In the genomic region with DNA sequence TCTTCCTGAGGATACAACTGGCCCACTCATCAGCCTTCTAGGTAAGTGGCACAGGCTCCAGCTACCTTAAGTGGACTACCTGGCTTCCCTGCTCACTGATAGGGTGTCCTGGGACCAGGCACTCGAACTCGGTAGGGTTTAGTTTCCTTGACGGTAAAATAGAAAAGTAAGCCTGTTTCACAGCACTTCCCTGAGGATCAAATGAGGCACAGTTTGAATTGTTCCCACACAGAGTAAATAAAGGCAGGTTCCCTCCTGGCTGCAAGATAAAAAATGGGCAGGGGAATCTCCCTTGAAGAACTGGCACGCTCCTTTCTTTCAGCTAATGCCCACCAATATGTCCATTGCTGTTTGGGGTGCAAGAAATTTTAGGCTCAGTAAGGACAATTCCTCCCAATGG, we compare ENCODE assay signal across 11 cellular contexts. TPM values are rescaled to one million over a fixed set of nuclear protein-coding genes. Genes with fewer than 3 reads are reported as not detected.
DNase-seq lines count a peak whose midpoint lies in the region; ATAC-seq, FAIRE-seq and TF ChIP-seq lines count a peak whose summit lies in the region.
"Had no signal": no experiment of that assay in that cellular context is flagged by ENCODE, and none has a peak within 500 bp of the region (broad histone marks: within the 10 kb centered on the region; RNA-seq: fewer than 3 reads in every experiment).

No MANE protein-coding gene starts in this region.

- no peak for TF ChIP-seq POLR2A in H1 (IDR thresholded peaks at IDR 0.05; ENCODE audit: control extremely low read depth in 1 of 2, low read depth in 2 of 2, low read length in 2 of 2)

- peaks cover 0 to 35% of the 10 kb centered on the region in 2 experiments for H3K79me2 ChIP-seq in H1 (ENCODE audit: control insufficient read depth in 1 of 2, insufficient read depth in 2 of 2, low read length in 2 of 2)

- peaks cover 7% of the 10 kb centered on the region for H3K23me2 ChIP-seq in H1 (ENCODE audit: low read depth, low read length)

- H4K91ac ChIP-seq in H1 (replicated peaks; ENCODE audit: insufficient read length, low read length), result peak overlapping the region; percentile 67

- no peak overlapping the region for H3K14ac ChIP-seq in H1 (ENCODE audit: insufficient read length)

- CTCF ChIA-PET in activated CD4-positive, alpha-beta T cell treated with anti-CD3 and anti-CD28 coated beads, Interleukin-2, amount 10 ng/mL, durations not matched to agents 7 days and 5 days (lab: Charles Lee), result interaction anchor here (0.8 to 1.4 kb wide), 2 partner anchors 10 to 16 kb away, joined by 4 to 6 read pairs; no protein-coding TSS in a partner anchor
- CTCF ChIA-PET in H1 (lab: Charles Lee; ENCODE audit: partially characterized antibody), result interaction anchor here (1.0 to 3.1 kb wide), 9 partner anchors 11 to 76 kb away, joined by 3 to 15 read pairs (median 3); no protein-coding TSS in a partner anchor

- H3K36me3 Mint-ChIP-seq in activated CD4-positive, alpha-beta T cell treated with anti-CD3 and anti-CD28 coated beads, Interleukin-2, amount 10 ng/mL, durations not matched to agents 7 days and 5 days (ENCODE audit: low read depth), result no peaks in the 10 kb centered on the region
- peaks cover 5% of the 10 kb centered on the region for H3K36me3 Mint-ChIP-seq in osteocyte (ENCODE audit: unreplicated experiment)

- peak overlapping the region; percentile 36; the same call in 1 of the 2 replicates for H3K18ac ChIP-seq in H1 (ENCODE audit: extremely low read depth, low read length)

- no peak for TF ChIP-seq RAD21 in H1 (IDR thresholded peaks at IDR 0.05 in 1 of 2, conservative IDR thresholded peaks at IDR 0.05 in 1 of 2; ENCODE audit: low read depth in 2 of 2, low read length in 2 of 2)

- WGBS in H1 (ENCODE audit: extremely low coverage in 1 of 2, insufficient coverage in 1 of 2, insufficient read length in 1 of 2, insufficient replicate concordance in 2 of 2, low coverage in 1 of 2, low lambda C conversion rate in 2 of 2, missing lambda C conversion rate in 1 of 2), 2 experiments, result 51% methylated on average over 4 of the region's 4 CpGs; no CpG with 5 or more reads in 1 of the 2 experiments

- no peak overlapping the region for H3K4ac ChIP-seq in H1 (replicated peaks; ENCODE audit: insufficient read length, low read depth, low read length)

- H4K5ac ChIP-seq in H1 (ENCODE audit: insufficient read length, low read depth, low read length), result no peak overlapping the region

- H3K27me3 Mint-ChIP-seq in activated CD4-positive, alpha-beta T cell treated with anti-CD3 and anti-CD28 coated beads, Interleukin-2, amount 10 ng/mL, durations not matched to agents 7 days and 5 days, result peaks cover 55% of the 10 kb centered on the region
- H3K27me3 Mint-ChIP-seq in osteocyte (ENCODE audit: unreplicated experiment), result peaks cover 34% of the 10 kb centered on the region

- no peak overlapping the region for H3K27ac ChIP-seq in H1 (ENCODE audit: low read depth, low read length)
- H3K27ac ChIP-seq: ascending aorta had no signal

- H4K8ac ChIP-seq in H1 (ENCODE audit: extremely low read depth, insufficient read depth, low read length), result no peak overlapping the region

- H4K20me1 ChIP-seq in H1 (replicated peaks in 1 of 2; ENCODE audit: control insufficient read depth in 1 of 2, insufficient read depth in 2 of 2, low read length in 2 of 2), result peaks cover 0 to 3% of the 10 kb centered on the region in 2 experiments

- H3K23ac ChIP-seq in H1 (ENCODE audit: insufficient read length), result no peak overlapping the region

- peaks cover under 1 to 6% (median 2%) of the 10 kb centered on the region in 4 experiments; a peak in 6 of 8 replicates for H3K36me3 ChIP-seq in H1 (ENCODE audit: control insufficient read depth in 2 of 4, insufficient read depth in 4 of 4, low read length in 3 of 4)
- H3K36me3 ChIP-seq: ascending aorta had no signal

- no peak overlapping the region for H2BK5ac ChIP-seq in H1 (ENCODE audit: low read depth, low read length)

- peak overlapping the region; percentile 16 for H2BK120ac ChIP-seq in H1 (replicated peaks; ENCODE audit: low read depth, low read length)

- peak overlapping the region; percentile 100; the same call in 1 of the 2 replicates for H2BK12ac ChIP-seq in H1 (ENCODE audit: low read depth, low read length)

- H2BK15ac ChIP-seq in H1 (ENCODE audit: low read length), result 0 out of 2 replicates have a peak overlapping the region, but pooled peaks have one; percentile 53

- H3K4me1 ChIP-seq in H1 (replicated peaks in 1 of 4; ENCODE audit: control insufficient read depth in 3 of 4, insufficient read depth in 4 of 4, low read length in 3 of 4), result peaks cover 6 to 23% (median 18%) of the 10 kb centered on the region in 4 experiments
- H3K4me1 ChIP-seq: ascending aorta had no signal

- POLR2A ChIA-PET in activated CD4-positive, alpha-beta T cell treated with anti-CD3 and anti-CD28 coated beads, Interleukin-2, amount 10 ng/mL, durations not matched to agents 7 days and 5 days (lab: Charles Lee), result no interaction called here
- POLR2A ChIA-PET in H1 (lab: Charles Lee; ENCODE audit: partially characterized antibody), result interaction anchor here (0.6 to 2.5 kb wide), 8 partner anchors 11 to 71 kb away, joined by 3 to 17 read pairs (median 5); no protein-coding TSS in a partner anchor

- H3K79me1 ChIP-seq in H1 (ENCODE audit: low read depth, low read length), result no peaks in the 10 kb centered on the region; the same call in 1 of the 2 replicates

- peaks cover 6% of the 10 kb centered on the region for H3K4me1 Mint-ChIP-seq in activated CD4-positive, alpha-beta T cell treated with anti-CD3 and anti-CD28 coated beads, Interleukin-2, amount 10 ng/mL, durations not matched to agents 7 days and 5 days
- peaks cover 11% of the 10 kb centered on the region for H3K4me1 Mint-ChIP-seq in osteocyte (ENCODE audit: unreplicated experiment)

- peak overlapping the region; percentile 80 for H2BK20ac ChIP-seq in H1 (ENCODE audit: low read length)

- peak overlapping the region; percentile 69 for H3K4me3 Mint-ChIP-seq in activated CD4-positive, alpha-beta T cell treated with anti-CD3 and anti-CD28 coated beads, Interleukin-2, amount 10 ng/mL, durations not matched to agents 7 days and 5 days
- H3K4me3 Mint-ChIP-seq in osteocyte (ENCODE audit: unreplicated experiment), result peak overlapping the region; percentile 76

- H3K27me3 ChIP-seq in H1 (replicated peaks in 1 of 4; ENCODE audit: control insufficient read depth in 3 of 4, extremely low read depth in 1 of 4, insufficient read depth in 3 of 4, low read length in 3 of 4), result no peaks in the 10 kb centered on the region
- H3K27me3 ChIP-seq: ascending aorta, tibial nerve had no signal

- no peak for TF ChIP-seq EP300 in H1 (IDR thresholded peaks at IDR 0.05; ENCODE audit: borderline replicate concordance in 1 of 2, low read depth in 2 of 2, low read length in 2 of 2)

- ATAC-seq in GM18868 (IDR thresholded peaks at IDR 0.05; ENCODE audit: unreplicated experiment), result no peak

- H3K9me3 ChIP-seq in H1 (ENCODE audit: insufficient read depth in 2 of 2, low read depth in 1 of 2, low read length in 1 of 2), result 0 out of 4 replicates have a peak, but pooled peaks cover 0 to 3% of the 10 kb centered on the region in 2 experiments
- H3K9me3 ChIP-seq: ascending aorta, tibial nerve had no signal

- peak overlapping the region in 1 of 2 experiments; percentile 84; a peak in 2 of 4 replicates for H3K4me2 ChIP-seq in H1 (ENCODE audit: insufficient read depth in 1 of 2, low read depth in 2 of 2, low read length in 2 of 2)

- no peak overlapping the region for H3K27ac Mint-ChIP-seq in activated CD4-positive, alpha-beta T cell treated with anti-CD3 and anti-CD28 coated beads, Interleukin-2, amount 10 ng/mL, durations not matched to agents 7 days and 5 days
- no peak overlapping the region for H3K27ac Mint-ChIP-seq in osteocyte (ENCODE audit: unreplicated experiment)

- no peak overlapping the region for H2AFZ ChIP-seq in H1 (ENCODE audit: low read length)

- H3K4me3 ChIP-seq in H1 (ENCODE audit: extremely low read depth in 1 of 4, insufficient read depth in 2 of 4, low read depth in 3 of 4, low read length in 4 of 4), result peak overlapping the region in 2 of 4 experiments; percentile 80 to 89; a peak in 3 of 8 replicates

- FAIRE-seq in H1 (lab: Jason Lieb, UNC), result peak; percentile 70

- peak overlapping the region; percentile 24; the same call in 1 of the 2 replicates for H2AK5ac ChIP-seq in H1 (ENCODE audit: low read depth, low read length)

- no peak for DNase-seq in activated CD4-positive, alpha-beta T cell treated with anti-CD3 and anti-CD28 coated beads, Interleukin-2, amount 10 ng/mL, durations not matched to agents 7 days and 5 days
- DNase-seq in activated CD4-positive, alpha-beta T cell treated with anti-CD3 and anti-CD28 coated beads for 1 hour, result no peak
- DNase-seq in NCI-H69 (lab: John Stamatoyannopoulos, UW), result peak; percentile 3
- DNase-seq in H1 (ENCODE audit: low read depth in 1 of 2, low spot score in 2 of 2), result peak in 1 of 2 experiments; percentile 44
- DNase-seq in osteocyte (ENCODE audit: extremely low spot score, unreplicated experiment), result no peak
- no peak for DNase-seq in SKM-1 treated with dmso at 0.1 percent for 144 hours (lab: John Stamatoyannopoulos, UW; ENCODE audit: unreplicated experiment)
- DNase-seq in T-helper 9 cell, result no peak
- DNase-seq: KG1 had no signal

- no peaks in the 10 kb centered on the region for H3K9me3 Mint-ChIP-seq in activated CD4-positive, alpha-beta T cell treated with anti-CD3 and anti-CD28 coated beads, Interleukin-2, amount 10 ng/mL, durations not matched to agents 7 days and 5 days
- H3K9me3 Mint-ChIP-seq in osteocyte (ENCODE audit: unreplicated experiment), result no peaks in the 10 kb centered on the region

- no peak for TF ChIP-seq CTCF in H1 (IDR thresholded peaks at IDR 0.05; ENCODE audit: control extremely low read depth in 1 of 3, insufficient read depth in 1 of 3, low read depth in 1 of 3, low read length in 3 of 3)
- TF ChIP-seq CTCF in osteocyte (IDR thresholded peaks at IDR 0.05), result no peak

- H3K56ac ChIP-seq in H1 (replicated peaks; ENCODE audit: insufficient read length, low read depth, low read length), result no peak overlapping the region

- no peak overlapping the region for H3K9ac ChIP-seq in H1 (replicated peaks in 1 of 4; ENCODE audit: extremely low read depth in 1 of 4, low read depth in 3 of 4, low read length in 3 of 4)

TF ChIP-seq in H1, 55 proteins besides CTCF, POLR2A, EP300 and RAD21 (continues in another document):
- TF ChIP-seq SUZ12 (IDR thresholded peaks at IDR 0.05; ENCODE audit: low read length) (no peak), CHD1 (IDR thresholded peaks at IDR 0.05; ENCODE audit: low read depth, low read length) (no peak)

RNA-seq across cellular contexts. Expression of gene FAM124A, which starts 1.1 kb away (rescaled TPM):
- not detected for total RNA-seq in activated CD4-positive, alpha-beta T cell treated with anti-CD3 and anti-CD28 coated beads, Interleukin-2, amount 10 ng/mL, durations not matched to agents 7 days and 5 days
- 47.1 and 49.9 TPM in 2 replicates for total RNA-seq in H1 (2021; fragmentation: NEBNext Ultra II Directional; extraction: Animal tissue kit (Norgen Biotek cat#: 25700))
- 40.7 and 47.1 TPM in 2 replicates for polyA plus RNA-seq in H1 (2011; rRNA removed)
- 27.7 TPM for polyA plus RNA-seq in H1 (2011; cell fraction: cytosol; rRNA removed)
- polyA plus RNA-seq in H1 (2011; cell fraction: nucleus; rRNA removed), result 38.7 TPM
- polyA plus RNA-seq in H1 (2012, experiment 1 of 2), result 29.0 to 33.9 TPM (median 30.6 TPM) in 4 replicates
- 16.3 TPM for polyA plus RNA-seq in H1 (2012, experiment 2 of 2)
- 32.9 TPM for polyA plus RNA-seq in H1 (2013, experiment 1 of 2)
- polyA plus RNA-seq in H1 (2013, experiment 2 of 2), result 34.6 TPM
- polyA minus RNA-seq in H1 (2011; rRNA and poly(A)+ RNA removed), result 38.0 and 39.6 TPM in 2 replicates
- 34.9 TPM for polyA minus RNA-seq in H1 (2011; cell fraction: cytosol; rRNA and poly(A)+ RNA removed)
- 78.7 TPM for polyA minus RNA-seq in H1 (2011; cell fraction: nucleus; rRNA and poly(A)+ RNA removed)
- 1.8 TPM in 2 replicates for total RNA-seq in osteocyte

Comparison
In these comparisons a context has a peak if more than half of its experiments do, and no peak if none do; other contexts are left out.
1. RNA of gene FAM124A, which starts 1.1 kb away (total RNA-seq): 47.1 to 49.9 TPM in H1; 1.8 TPM in osteocyte and not detected in activated CD4-positive, alpha-beta T cell treated with anti-CD3 and anti-CD28 coated beads, Interleukin-2, amount 10 ng/mL, durations not matched to agents 7 days and 5 days; every median in the first group is over 10 times any median in the second.